ENCODE assay signal across 22 cellular contexts in genomic region chr17:81193470-81194224, GRCh38. TPM values are rescaled to one million over a fixed set of nuclear protein-coding genes. Genes with fewer than 3 reads are reported as not detected.
"Had no signal": no experiment of that assay in that cellular context is flagged by ENCODE, and none has a peak within 500 bp of the region (broad histone marks: within the 10 kb centered on the region; RNA-seq: fewer than 3 reads in every experiment).

No MANE protein-coding gene starts in this region.

- ATAC-seq: esophagus mucosa; foreskin keratinocyte; left lung; stimulated activated naive CD8-positive, alpha-beta T cell treated with anti-CD3 and anti-CD28 coated beads, Interleukin-15, Interleukin-2, amounts not matched to agents 100 U/mL and 50 U/mL, for 24 hours; T-helper 17 cell had no signal

- FAIRE-seq: endometrium had no signal

- DNase-seq: activated CD4-positive, alpha-beta memory T cell treated with anti-CD3 and anti-CD28 coated beads for 36 hours; activated CD4-positive, CD25-positive, alpha-beta regulatory T cell treated with anti-CD3 and anti-CD28 coated beads, Interleukin-2, amount 50 U/mL, for 72 hours; activated gamma-delta T cell; activated naive CD8-positive, alpha-beta T cell treated with anti-CD3 and anti-CD28 coated beads for 36 hours; activated T-cell treated with anti-CD3 and anti-CD28 coated beads, Interleukin-2, amount 50 U/mL, for 48 hours; anterior cingulate cortex; dorsolateral prefrontal cortex; foreskin keratinocyte; head of caudate nucleus; mesendoderm; stimulated activated CD4-positive, alpha-beta T cell treated with anti-CD3 and anti-CD28 coated beads, Interleukin-4, amount 100 ng/mL, for 1 hour; stimulated activated CD8-positive, alpha-beta memory T cell treated with anti-CD3 and anti-CD28 coated beads, Interleukin-4, amount 100 ng/mL, for 48 hours; stimulated activated naive CD8-positive, alpha-beta T cell treated with anti-CD3 and anti-CD28 coated beads, Interleukin-15, Interleukin-2, amounts not matched to agents 100 U/mL and 50 U/mL, for 24 hours had no signal

- H3K4me1 ChIP-seq: breast epithelium, foreskin keratinocyte had no signal

- H3K27me3 ChIP-seq: breast epithelium, dorsolateral prefrontal cortex, foreskin keratinocyte, left lung had no signal

- H3K4me3 ChIP-seq: breast epithelium, dorsolateral prefrontal cortex, left lung had no signal

- H3K9me3 ChIP-seq: breast epithelium, left lung had no signal

- H3K36me3 ChIP-seq: breast epithelium had no signal

- H3K27ac ChIP-seq: breast epithelium, dorsolateral prefrontal cortex, foreskin keratinocyte, left lung had no signal

RNA-seq across cellular contexts. Expression of gene AATK, which starts 27.6 kb away (rescaled TPM):
- total RNA-seq: osteocyte had no signal

RNA-seq across cellular contexts. Expression of gene PVALEF, which starts 28.3 kb away (rescaled TPM):
- total RNA-seq: activated CD4-positive, alpha-beta memory T cell treated with anti-CD3 and anti-CD28 coated beads for 36 hours; activated naive CD8-positive, alpha-beta T cell treated with anti-CD3 and anti-CD28 coated beads for 36 hours; breast epithelium; esophagus mucosa; foreskin keratinocyte; left lung; osteocyte; T-helper 17 cell; temporal lobe; urinary bladder had no signal
- polyA plus RNA-seq: foreskin keratinocyte, neural cell, urinary bladder had no signal
